ENCODE assay signal across 16 cellular contexts in the genomic region with DNA sequence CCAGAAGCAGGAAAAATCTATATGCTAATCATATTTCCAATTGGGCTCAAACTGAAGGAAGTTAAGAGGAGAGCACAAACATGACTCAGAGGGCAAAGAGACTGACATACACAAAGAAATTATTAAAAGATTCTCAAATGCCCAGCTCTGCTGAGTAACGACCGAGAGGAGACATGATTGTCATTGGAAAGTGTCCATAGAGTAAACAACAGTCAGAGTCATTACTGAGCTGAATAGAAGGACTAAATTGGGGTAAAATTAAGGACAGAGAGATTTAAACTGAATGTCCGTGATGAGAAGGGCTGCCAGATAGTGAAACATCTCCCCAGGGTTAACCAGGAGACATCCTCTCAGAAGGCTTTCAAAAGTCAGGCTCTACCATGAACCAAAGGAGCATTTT.
DNase-seq lines count a peak whose midpoint lies in the region; FAIRE-seq and TF ChIP-seq lines count a peak whose summit lies in the region.
"Had no signal": no experiment of that assay in that cellular context is flagged by ENCODE, and none has a peak within 500 bp of the region (broad histone marks: within the 10 kb centered on the region; RNA-seq: fewer than 3 reads in every experiment).

No MANE protein-coding gene starts in this region.

- H3K4me3 ChIP-seq in MG63 = peak overlapping the region; percentile 25
- no peak overlapping the region for H3K4me3 ChIP-seq in esophagus muscularis mucosa
- H3K4me3 ChIP-seq: BLaER1 treated with 17β-estradiol and CSF1 and Interleukin-3, amounts not matched to agents 10 nM and 100 nM had no signal

- H3K27ac Mint-ChIP-seq in activated T-helper 2 cell treated with anti-CD3 and anti-CD28 coated beads, Interferon-gamma antibody, Interleukin-2, Interleukin-4, amounts not matched to agents 10 μg/mL and 5 μg/mL and 100 μg/mL, durations not matched to agents 14 hours and 24 hours and 36 hours = no peak overlapping the region
- H3K27ac Mint-ChIP-seq: activated naive CD8-positive, alpha-beta T cell treated with anti-CD3 and anti-CD28 coated beads, Interleukin-2, amount 50 U/mL, for 24 hours had no signal

- DNase-seq in COLO829 (ENCODE audit: low spot score) (peak; percentile 71), MG63 (peak; percentile 17), RPMI7951 (ENCODE audit: low read depth) (peak; percentile 38), esophagus muscularis mucosa (ENCODE audit: extremely low spot score) (no peak), NCI-H187 treated with DMSO at 0.1 percent for 48 hours (lab: John Stamatoyannopoulos, UW) (no peak)
- no peak for DNase-seq in stimulated activated CD4-positive, alpha-beta T cell treated with anti-CD3 and anti-CD28 coated beads, Interleukin-2, amount 100 ng/mL, for 24 hours
- no peak for DNase-seq in activated T-helper 2 cell treated with anti-CD3 and anti-CD28 coated beads, Interferon-gamma antibody, Interleukin-2, Interleukin-4, amounts not matched to agents 10 μg/mL and 5 μg/mL and 100 μg/mL, durations not matched to agents 14 hours and 24 hours and 36 hours (ENCODE audit: low spot score)
- DNase-seq: activated naive CD8-positive, alpha-beta T cell treated with anti-CD3 and anti-CD28 coated beads, Interleukin-2, amount 50 U/mL, for 24 hours; GF-D8; NCI-H345; stimulated activated naive CD4-positive, alpha-beta T cell treated with Interleukin-2 at 50 U/mL for 16 hours; WERI-Rb-1 had no signal

- H3K4me1 Mint-ChIP-seq in activated T-helper 2 cell treated with anti-CD3 and anti-CD28 coated beads, Interferon-gamma antibody, Interleukin-2, Interleukin-4, amounts not matched to agents 10 μg/mL and 5 μg/mL and 100 μg/mL, durations not matched to agents 14 hours and 24 hours and 36 hours (ENCODE audit: low read depth) = no peaks in the 10 kb centered on the region
- H3K4me1 Mint-ChIP-seq: activated naive CD8-positive, alpha-beta T cell treated with anti-CD3 and anti-CD28 coated beads, Interleukin-2, amount 50 U/mL, for 24 hours had no signal

- no peaks in the 10 kb centered on the region for H3K36me3 Mint-ChIP-seq in activated T-helper 2 cell treated with anti-CD3 and anti-CD28 coated beads, Interferon-gamma antibody, Interleukin-2, Interleukin-4, amounts not matched to agents 10 μg/mL and 5 μg/mL and 100 μg/mL, durations not matched to agents 14 hours and 24 hours and 36 hours (ENCODE audit: low read depth)

- no peaks in the 10 kb centered on the region for H3K36me3 ChIP-seq in MG63
- no peaks in the 10 kb centered on the region for H3K36me3 ChIP-seq in esophagus muscularis mucosa
- H3K36me3 ChIP-seq: BLaER1 treated with 17β-estradiol and CSF1 and Interleukin-3, amounts not matched to agents 10 nM and 100 nM; WERI-Rb-1 had no signal

- H3K4me1 ChIP-seq in esophagus muscularis mucosa = peaks cover 0 to 15% (median 10%) of the 10 kb centered on the region in 4 donors
- H3K4me1 ChIP-seq: BLaER1 treated with 17β-estradiol and CSF1 and Interleukin-3, amounts not matched to agents 10 nM and 100 nM had no signal

- H3K27me3 ChIP-seq in MG63 = no peaks in the 10 kb centered on the region
- H3K27me3 ChIP-seq in esophagus muscularis mucosa = no peaks in the 10 kb centered on the region
- H3K27me3 ChIP-seq: BLaER1 treated with 17β-estradiol and CSF1 and Interleukin-3, amounts not matched to agents 10 nM and 100 nM had no signal

- H3K4me3 Mint-ChIP-seq in activated T-helper 2 cell treated with anti-CD3 and anti-CD28 coated beads, Interferon-gamma antibody, Interleukin-2, Interleukin-4, amounts not matched to agents 10 μg/mL and 5 μg/mL and 100 μg/mL, durations not matched to agents 14 hours and 24 hours and 36 hours (ENCODE audit: low read depth) = no peak overlapping the region
- H3K4me3 Mint-ChIP-seq: activated naive CD8-positive, alpha-beta T cell treated with anti-CD3 and anti-CD28 coated beads, Interleukin-2, amount 50 U/mL, for 24 hours had no signal

- H3K9me3 ChIP-seq in MG63 (no peaks in the 10 kb centered on the region), esophagus muscularis mucosa (no peaks in the 10 kb centered on the region)

- no peaks in the 10 kb centered on the region for H3K9me3 Mint-ChIP-seq in activated T-helper 2 cell treated with anti-CD3 and anti-CD28 coated beads, Interferon-gamma antibody, Interleukin-2, Interleukin-4, amounts not matched to agents 10 μg/mL and 5 μg/mL and 100 μg/mL, durations not matched to agents 14 hours and 24 hours and 36 hours
- H3K9me3 Mint-ChIP-seq: activated naive CD8-positive, alpha-beta T cell treated with anti-CD3 and anti-CD28 coated beads, Interleukin-2, amount 50 U/mL, for 24 hours had no signal

- no peak overlapping the region for H3K27ac ChIP-seq in esophagus muscularis mucosa (replicated peaks in 1 of 4)
- H3K27ac ChIP-seq: BLaER1 treated with 17β-estradiol and CSF1 and Interleukin-3, amounts not matched to agents 10 nM and 100 nM; RWPE1; WERI-Rb-1 had no signal

- intact Hi-C loops in esophagus muscularis mucosa (cut with DNase I) = no loop called here
- intact Hi-C loops in activated T-helper 2 cell treated with anti-CD3 and anti-CD28 coated beads, Interferon-gamma antibody, Interleukin-2, Interleukin-4, amounts not matched to agents 10 μg/mL and 5 μg/mL and 100 μg/mL, durations not matched to agents 14 hours and 24 hours and 36 hours (cut with micrococcal nuclease) = no loop called here

- FAIRE-seq in islet of Langerhans (lab: Jason Lieb, UNC) = peak; percentile 72
- FAIRE-seq: colon had no signal

- TF ChIP-seq EP300 in esophagus muscularis mucosa (IDR thresholded peaks at IDR 0.05) = no peak

- TF ChIP-seq POLR2A in esophagus muscularis mucosa (IDR thresholded peaks at IDR 0.05; ENCODE audit: low read depth) = no peak

- WGBS in esophagus muscularis mucosa = 35% methylated on average over 3 of the region's 3 CpGs

- H3K27me3 Mint-ChIP-seq in activated T-helper 2 cell treated with anti-CD3 and anti-CD28 coated beads, Interferon-gamma antibody, Interleukin-2, Interleukin-4, amounts not matched to agents 10 μg/mL and 5 μg/mL and 100 μg/mL, durations not matched to agents 14 hours and 24 hours and 36 hours (ENCODE audit: low read depth) = peaks cover 1% of the 10 kb centered on the region
- H3K27me3 Mint-ChIP-seq: activated naive CD8-positive, alpha-beta T cell treated with anti-CD3 and anti-CD28 coated beads, Interleukin-2, amount 50 U/mL, for 24 hours had no signal

- no peak for TF ChIP-seq CTCF in esophagus muscularis mucosa (IDR thresholded peaks at IDR 0.05)

Comparison
In these comparisons a context has a peak if more than half of its experiments do, and no peak if none do; other contexts are left out.
1. DNase-seq: peak in COLO829 (single experiment), MG63 (single experiment) and RPMI7951 (single experiment); none in esophagus muscularis mucosa (single experiment), NCI-H187 treated with DMSO at 0.1 percent for 48 hours (single experiment), stimulated activated CD4-positive, alpha-beta T cell treated with anti-CD3 and anti-CD28 coated beads, Interleukin-2, amount 100 ng/mL, for 24 hours (0 of 2) and activated T-helper 2 cell treated with anti-CD3 and anti-CD28 coated beads, Interferon-gamma antibody, Interleukin-2, Interleukin-4, amounts not matched to agents 10 μg/mL and 5 μg/mL and 100 μg/mL, durations not matched to agents 14 hours and 24 hours and 36 hours (single experiment).